16 cellular contexts compared by ENCODE assay signal in genomic region chr10:69374242-69374641, GRCh38. TPM values are rescaled to one million over a fixed set of nuclear protein-coding genes. Genes with fewer than 3 reads are reported as not detected.
DNase-seq lines count a peak whose midpoint lies in the region; ATAC-seq and TF ChIP-seq lines count a peak whose summit lies in the region.
"Had no signal": no experiment of that assay in that cellular context is flagged by ENCODE, and none has a peak within 500 bp of the region (broad histone marks: within the 10 kb centered on the region; RNA-seq: fewer than 3 reads in every experiment).

No MANE protein-coding gene starts in this region.

- H3K4me1 Mint-ChIP-seq in H9 (peaks cover 33 to 45% of the 10 kb centered on the region in 2 experiments), brain (peaks cover 11% of the 10 kb centered on the region), naive B cell (peaks cover 3 to 13% (median 8%) of the 10 kb centered on the region in 3 donors)

- H2AFZ ChIP-seq in H9 (ENCODE audit: low read length): no peak overlapping the region

- H3K27me3 ChIP-seq in H9 (ENCODE audit: insufficient read depth, low read length): no peaks in the 10 kb centered on the region

- H2BK5ac ChIP-seq in H9 (ENCODE audit: insufficient read length, low read length): no peak overlapping the region

- H3K27ac ChIP-seq in C4-2B (peak overlapping the region; percentile 79), H9 (ENCODE audit: insufficient read length, low read depth, low read length) (no peak overlapping the region)

- H3K79me1 ChIP-seq in H9 (ENCODE audit: insufficient read depth, low read depth, low read length, poor library complexity, severe bottlenecking): peaks cover 3% of the 10 kb centered on the region

- no peaks in the 10 kb centered on the region for H3K23me2 ChIP-seq in H9 (ENCODE audit: insufficient read length, low read depth, low read length, poor library complexity, severe bottlenecking)

- no peak overlapping the region for H3T11ph ChIP-seq in H9 (ENCODE audit: low read length)

- TF ChIP-seq CTCF in C4-2B (conservative IDR thresholded peaks at IDR 0.05) (no peak), H9 (conservative IDR thresholded peaks at IDR 0.05) (no peak), brain (conservative IDR thresholded peaks at IDR 0.05) (no peak)

- no peak overlapping the region for H2BK12ac ChIP-seq in H9 (ENCODE audit: insufficient read length, low read depth, low read length)

- peaks cover 1% of the 10 kb centered on the region; the same call in 1 of the 2 replicates for H3K4me1 ChIP-seq in H9 (ENCODE audit: insufficient read depth, low read length)

- ATAC-seq in naive B cell (ENCODE audit: low read depth in 2 of 2): no peak
- no peak for ATAC-seq in stimulated activated naive CD8-positive, alpha-beta T cell treated with anti-CD3 and anti-CD28 coated beads, Interleukin-15, Interleukin-2, amounts not matched to agents 100 U/mL and 50 U/mL, for 24 hours

- no peaks in the 10 kb centered on the region for H3K27me3 Mint-ChIP-seq in H9 (ENCODE audit: low read depth)
- H3K27me3 Mint-ChIP-seq in brain: no peaks in the 10 kb centered on the region
- H3K27me3 Mint-ChIP-seq in naive B cell: no peaks in the 10 kb centered on the region
- H3K27me3 Mint-ChIP-seq: stimulated activated naive CD8-positive, alpha-beta T cell treated with anti-CD3 and anti-CD28 coated beads, Interleukin-15, Interleukin-2, amounts not matched to agents 100 ng/mL and 50 ng/mL, for 24 hours had no signal

- H4K5ac ChIP-seq in H9 (ENCODE audit: insufficient read length, low read depth, low read length): no peak overlapping the region

- WGBS in H9 (ENCODE audit: extremely low coverage, insufficient read length, low lambda C conversion rate): no CpG with 5 or more reads among the region's 13 CpGs

- no peak overlapping the region for H3K56ac ChIP-seq in H9 (ENCODE audit: insufficient read length, low read depth, low read length)

- no peak overlapping the region for H4K8ac ChIP-seq in H9 (replicated peaks; ENCODE audit: insufficient read length, low read depth, low read length)

- no peaks in the 10 kb centered on the region for H3K9me3 Mint-ChIP-seq in H9
- H3K9me3 Mint-ChIP-seq in brain: no peaks in the 10 kb centered on the region
- H3K9me3 Mint-ChIP-seq in naive B cell: peaks cover 0 to under 1% (median 0%) of the 10 kb centered on the region in 7 donors
- H3K9me3 Mint-ChIP-seq: stimulated activated naive CD8-positive, alpha-beta T cell treated with anti-CD3 and anti-CD28 coated beads, Interleukin-15, Interleukin-2, amounts not matched to agents 100 ng/mL and 50 ng/mL, for 24 hours had no signal

- no peak overlapping the region for H4K91ac ChIP-seq in H9 (ENCODE audit: insufficient read length, low read depth, low read length)

- H3K27ac Mint-ChIP-seq in H9 (peak overlapping the region; percentile 56 to 93 (median 82); a peak in 5 of 7 replicates), brain (peak overlapping the region in 4 of 5 experiments; percentile 31 to 87 (median 75)), naive B cell (peak overlapping the region in 4 of 6 donors; percentile 52 to 89 (median 66))
- H3K27ac Mint-ChIP-seq: stimulated activated naive CD8-positive, alpha-beta T cell treated with anti-CD3 and anti-CD28 coated beads, Interleukin-15, Interleukin-2, amounts not matched to agents 100 ng/mL and 50 ng/mL, for 24 hours had no signal

- H2AK5ac ChIP-seq in H9 (ENCODE audit: insufficient read length, low read length): no peak overlapping the region

- no peak overlapping the region for H3K18ac ChIP-seq in H9 (ENCODE audit: insufficient read length, low read depth, low read length)

- no peak overlapping the region; the same call in 1 of the 2 replicates for H3K14ac ChIP-seq in H9 (ENCODE audit: insufficient read depth, low read length)

- H3K79me2 ChIP-seq in H9 (ENCODE audit: insufficient read depth, low read length): no peaks in the 10 kb centered on the region; the same call in 1 of the 2 replicates

- no peak overlapping the region for H3K4me3 Mint-ChIP-seq in H9
- no peak overlapping the region for H3K4me3 Mint-ChIP-seq in brain
- H3K4me3 Mint-ChIP-seq in naive B cell: no peak overlapping the region
- H3K4me3 Mint-ChIP-seq: stimulated activated naive CD8-positive, alpha-beta T cell treated with anti-CD3 and anti-CD28 coated beads, Interleukin-15, Interleukin-2, amounts not matched to agents 100 ng/mL and 50 ng/mL, for 24 hours had no signal

- peaks cover 29 to 66% (median 44%) of the 10 kb centered on the region in 3 experiments for H3K36me3 Mint-ChIP-seq in H9 (ENCODE audit: insufficient read depth in 1 of 3, low read depth in 3 of 3)
- H3K36me3 Mint-ChIP-seq in brain: peaks cover 74% of the 10 kb centered on the region
- peaks cover 21 to 39% of the 10 kb centered on the region in 2 donors for H3K36me3 Mint-ChIP-seq in naive B cell

- no peak overlapping the region for H3K4ac ChIP-seq in H9 (ENCODE audit: low read depth, low read length)

- no peak overlapping the region for H3K9ac ChIP-seq in H9 (ENCODE audit: extremely low read depth, insufficient read length, low read length)

- no peak overlapping the region for H2BK20ac ChIP-seq in H9 (ENCODE audit: low read depth, low read length, poor library complexity, severe bottlenecking)

- H2BK120ac ChIP-seq in H9 (ENCODE audit: low read depth, low read length, poor library complexity, severe bottlenecking): no peak overlapping the region

- H3K4me2 ChIP-seq in H9 (ENCODE audit: insufficient read depth, insufficient read length, low read length): no peak overlapping the region

- no peak for DNase-seq in H9
- no peak for DNase-seq in naive B cell
- DNase-seq in NCI-H226: no peak
- no peak for DNase-seq in NCI-H748 treated with DMSO at 0.1 percent for 48 hours (lab: John Stamatoyannopoulos, UW)
- DNase-seq in SHP77 (lab: John Stamatoyannopoulos, UW): no peak
- DNase-seq in stimulated activated naive CD8-positive, alpha-beta T cell treated with anti-CD3 and anti-CD28 coated beads, Interleukin-15, Interleukin-2, amounts not matched to agents 100 U/mL and 50 U/mL, for 24 hours: no peak
- DNase-seq: DMS53, IMR-90, mesenchymal stem cell, NCI-H1092, NCI-H446 treated with DMSO at 0.1 percent for 48 hours, occipital lobe, SW 1271 had no signal

- H3K23ac ChIP-seq in H9 (ENCODE audit: insufficient read length, low read depth, low read length): no peak overlapping the region

- H2BK15ac ChIP-seq in H9 (ENCODE audit: low read depth, low read length): no peak overlapping the region

- H4K20me1 ChIP-seq in H9 (ENCODE audit: control insufficient read depth, insufficient read depth, insufficient read length): no peaks in the 10 kb centered on the region

- H3K9me3 ChIP-seq in H9 (ENCODE audit: control insufficient read depth, low read depth, low read length): no peaks in the 10 kb centered on the region

RNA-seq across cellular contexts. Expression of gene TACR2, which starts 42.5 kb away (rescaled TPM):
- total RNA-seq in H9 (2021): not detected in 2 replicates
- polyA plus RNA-seq in brain (ENCODE audit: insufficient read depth, low read depth, low replicate concordance) (1.0 TPM), naive B cell (ENCODE audit: low read depth in 6 of 6) (under 1 TPM in 2 of 6 donors, not detected in 4; 0.34 to 0.38 TPM)
- total RNA-seq: IMR-90 had no signal
- polyA plus RNA-seq: IMR-90 had no signal
